In the genomic region with DNA sequence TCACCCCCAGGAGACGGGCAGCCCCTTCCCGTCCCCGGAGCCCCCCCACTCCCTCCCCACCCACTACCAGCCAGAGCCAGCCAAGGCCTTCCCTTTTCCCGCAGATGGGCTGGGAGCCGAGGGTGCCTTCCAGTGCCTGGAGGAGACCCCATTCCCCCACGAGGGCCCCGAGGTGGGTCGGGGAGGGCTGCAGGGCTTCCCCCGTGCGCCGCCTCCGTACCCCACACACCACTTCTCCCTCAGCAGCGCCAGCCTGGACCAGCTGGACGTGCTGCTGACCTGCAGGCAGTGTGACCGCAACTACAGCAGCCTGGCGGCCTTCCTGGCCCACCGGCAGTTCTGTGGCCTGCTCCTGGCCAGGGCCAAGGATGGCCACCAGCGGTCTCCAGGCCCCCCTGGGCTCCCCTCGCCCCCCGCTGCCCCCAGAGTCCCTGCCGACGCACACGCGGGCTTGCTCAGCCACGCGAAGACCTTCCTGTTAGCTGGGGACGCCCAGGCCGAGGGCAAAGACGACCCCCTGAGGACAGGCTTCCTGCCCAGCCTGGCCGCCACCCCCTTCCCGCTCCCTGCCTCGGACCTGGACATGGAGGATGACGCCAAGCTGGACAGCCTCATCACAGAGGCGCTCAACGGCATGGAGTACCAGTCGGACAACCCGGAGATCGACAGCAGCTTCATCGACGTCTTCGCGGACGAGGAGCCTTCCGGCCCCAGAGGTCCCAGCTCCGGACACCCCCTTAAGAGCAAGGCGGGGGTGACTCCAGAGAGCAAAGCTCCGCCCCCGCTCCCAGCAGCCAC, we compare ENCODE assay signal across 12 cellular contexts. TPM values are rescaled to one million over a fixed set of nuclear protein-coding genes. Genes with fewer than 3 reads are reported as not detected.
DNase-seq lines count a peak whose midpoint lies in the region; ATAC-seq and TF ChIP-seq lines count a peak whose summit lies in the region.
"Had no signal": no experiment of that assay in that cellular context is flagged by ENCODE, and none has a peak within 500 bp of the region (broad histone marks: within the 10 kb centered on the region; RNA-seq: fewer than 3 reads in every experiment).

No MANE protein-coding gene starts in this region.

- TF ChIP-seq RAD21 in SK-N-SH (IDR thresholded peaks at IDR 0.05; ENCODE audit: low read length), result no peak

- H2AFZ ChIP-seq in SK-N-SH (ENCODE audit: low read depth), result no peak overlapping the region

- intact Hi-C loops in activated CD4-positive, alpha-beta T cell treated with anti-CD3 and anti-CD28 coated beads, Interleukin-2, amount 10 ng/mL, durations not matched to agents 24 days and 14 days (cut with micrococcal nuclease), result loop anchor here (10.0 kb wide), 1 partner anchor 655 kb away; no protein-coding TSS in a partner anchor
- intact Hi-C loops in activated T-helper 2 cell treated with anti-CD3 and anti-CD28 coated beads, Interferon-gamma antibody, Interleukin-2, Interleukin-4, amounts not matched to agents 10 μg/mL and 5 μg/mL and 100 μg/mL, durations not matched to agents 14 hours and 24 hours and 36 hours (cut with micrococcal nuclease), result loop anchor here (10.0 kb wide), 2 partner anchors 235 to 655 kb away; no protein-coding TSS in a partner anchor
- intact Hi-C loops in right lobe of liver (cut with DNase I), result no loop called here

- TF ChIP-seq POLR2A in right lobe of liver (IDR thresholded peaks at IDR 0.05), result no peak

- H3K27ac ChIP-seq in right lobe of liver, result peak overlapping the region in 2 of 3 donors; percentile 54 to 57
- peak overlapping the region; percentile 21 for H3K27ac ChIP-seq in substantia nigra (ENCODE audit: low read depth, low read length, poor library complexity, severe bottlenecking)
- H3K27ac ChIP-seq in SK-N-SH (ENCODE audit: low read depth in 2 of 2, low read length in 1 of 2), result no peak overlapping the region

- POLR2A ChIA-PET in SK-N-SH (lab: Yijun Ruan, JAX), result no interaction called here

- TF ChIP-seq CTCF in right lobe of liver (IDR thresholded peaks at IDR 0.05), result no peak
- no peak for TF ChIP-seq CTCF in SK-N-SH (IDR thresholded peaks at IDR 0.05)

- no peaks in the 10 kb centered on the region for H3K27me3 ChIP-seq in right lobe of liver
- no peaks in the 10 kb centered on the region for H3K27me3 ChIP-seq in SK-N-SH (ENCODE audit: insufficient read depth)

- no peaks in the 10 kb centered on the region for H3K36me3 ChIP-seq in right lobe of liver
- H3K36me3 ChIP-seq in SK-N-SH (replicated peaks in 1 of 2; ENCODE audit: control insufficient read depth in 1 of 2, insufficient read depth in 2 of 2, low read length in 1 of 2), result no peaks in the 10 kb centered on the region

- H3K9me2 ChIP-seq in SK-N-SH, result no peaks in the 10 kb centered on the region

- H3K4me3 Mint-ChIP-seq in activated CD4-positive, alpha-beta T cell treated with anti-CD3 and anti-CD28 coated beads, Interleukin-2, amount 10 ng/mL, durations not matched to agents 24 days and 14 days, result peak overlapping the region; percentile 68
- peak overlapping the region; percentile 57 for H3K4me3 Mint-ChIP-seq in activated T-helper 2 cell treated with anti-CD3 and anti-CD28 coated beads, Interferon-gamma antibody, Interleukin-2, Interleukin-4, amounts not matched to agents 10 μg/mL and 5 μg/mL and 100 μg/mL, durations not matched to agents 14 hours and 24 hours and 36 hours (ENCODE audit: low read depth)

- H3K9me3 Mint-ChIP-seq in activated CD4-positive, alpha-beta T cell treated with anti-CD3 and anti-CD28 coated beads, Interleukin-2, amount 10 ng/mL, durations not matched to agents 24 days and 14 days, result no peaks in the 10 kb centered on the region
- H3K9me3 Mint-ChIP-seq in activated T-helper 2 cell treated with anti-CD3 and anti-CD28 coated beads, Interferon-gamma antibody, Interleukin-2, Interleukin-4, amounts not matched to agents 10 μg/mL and 5 μg/mL and 100 μg/mL, durations not matched to agents 14 hours and 24 hours and 36 hours, result no peaks in the 10 kb centered on the region

- 44% methylated on average over 9 of the region's 48 CpGs for WGBS in right lobe of liver (ENCODE audit: insufficient coverage, low coverage, low lambda C conversion rate, missing lambda C conversion rate)
- 86% methylated on average over 35 of the region's 48 CpGs for WGBS in SK-N-SH (ENCODE audit: low lambda C conversion rate)

- H4K20me1 ChIP-seq in SK-N-SH (ENCODE audit: insufficient read depth), result no peaks in the 10 kb centered on the region

- DNase-seq in activated CD4-positive, alpha-beta T cell treated with anti-CD3 and anti-CD28 coated beads, Interleukin-2, amount 10 ng/mL, durations not matched to agents 24 days and 14 days, result no peak
- no peak for DNase-seq in activated CD4-positive, alpha-beta T cell treated with anti-CD3 and anti-CD28 coated beads, Interleukin-2, amount 50 U/mL, for 4 hours
- DNase-seq in activated T-helper 2 cell treated with anti-CD3 and anti-CD28 coated beads, Interferon-gamma antibody, Interleukin-2, Interleukin-4, amounts not matched to agents 10 μg/mL and 5 μg/mL and 100 μg/mL, durations not matched to agents 14 hours and 24 hours and 36 hours (ENCODE audit: low spot score), result no peak
- DNase-seq in right lobe of liver (no peak), substantia nigra (lab: John Stamatoyannopoulos, UW) (peak in 8 of 49 donors; percentile 22 to 59 (median 30)), SK-N-SH (no peak)
- no peak for DNase-seq in activated CD4-positive, CD25-positive, alpha-beta regulatory T cell (lab: John Stamatoyannopoulos, UW)
- DNase-seq: kidney glomerular epithelial cell, SW 1271 had no signal

- H3K4me1 Mint-ChIP-seq in activated CD4-positive, alpha-beta T cell treated with anti-CD3 and anti-CD28 coated beads, Interleukin-2, amount 10 ng/mL, durations not matched to agents 24 days and 14 days, result peaks cover 2% of the 10 kb centered on the region
- H3K4me1 Mint-ChIP-seq in activated T-helper 2 cell treated with anti-CD3 and anti-CD28 coated beads, Interferon-gamma antibody, Interleukin-2, Interleukin-4, amounts not matched to agents 10 μg/mL and 5 μg/mL and 100 μg/mL, durations not matched to agents 14 hours and 24 hours and 36 hours (ENCODE audit: low read depth), result no peaks in the 10 kb centered on the region

- H3K36me3 Mint-ChIP-seq in activated CD4-positive, alpha-beta T cell treated with anti-CD3 and anti-CD28 coated beads, Interleukin-2, amount 10 ng/mL, durations not matched to agents 24 days and 14 days (ENCODE audit: low read depth), result no peaks in the 10 kb centered on the region
- H3K36me3 Mint-ChIP-seq in activated T-helper 2 cell treated with anti-CD3 and anti-CD28 coated beads, Interferon-gamma antibody, Interleukin-2, Interleukin-4, amounts not matched to agents 10 μg/mL and 5 μg/mL and 100 μg/mL, durations not matched to agents 14 hours and 24 hours and 36 hours (ENCODE audit: low read depth), result no peaks in the 10 kb centered on the region

- no peaks in the 10 kb centered on the region for H3K4me1 ChIP-seq in right lobe of liver
- no peaks in the 10 kb centered on the region; a peak in 1 of 4 replicates for H3K4me1 ChIP-seq in SK-N-SH (ENCODE audit: control insufficient read depth in 1 of 2, insufficient read depth in 2 of 2, low read depth in 1 of 2, low read length in 1 of 2)
- H3K4me1 ChIP-seq: A549 had no signal

- H3K9me3 ChIP-seq in right lobe of liver, result no peaks in the 10 kb centered on the region
- H3K9me3 ChIP-seq in SK-N-SH, result no peaks in the 10 kb centered on the region
- H3K9me3 ChIP-seq: A549 had no signal

- TF ChIP-seq EP300 in SK-N-SH (IDR thresholded peaks at IDR 0.05; ENCODE audit: borderline replicate concordance in 1 of 2, low read depth in 1 of 2, low read length in 1 of 2), result no peak

- H3K27me3 Mint-ChIP-seq in activated CD4-positive, alpha-beta T cell treated with anti-CD3 and anti-CD28 coated beads, Interleukin-2, amount 10 ng/mL, durations not matched to agents 24 days and 14 days, result peaks cover 15% of the 10 kb centered on the region
- peaks cover 17% of the 10 kb centered on the region for H3K27me3 Mint-ChIP-seq in activated T-helper 2 cell treated with anti-CD3 and anti-CD28 coated beads, Interferon-gamma antibody, Interleukin-2, Interleukin-4, amounts not matched to agents 10 μg/mL and 5 μg/mL and 100 μg/mL, durations not matched to agents 14 hours and 24 hours and 36 hours (ENCODE audit: low read depth)

- H3K27ac Mint-ChIP-seq in activated CD4-positive, alpha-beta T cell treated with anti-CD3 and anti-CD28 coated beads, Interleukin-2, amount 10 ng/mL, durations not matched to agents 24 days and 14 days, result peak overlapping the region; percentile 25
- no peak overlapping the region for H3K27ac Mint-ChIP-seq in activated T-helper 2 cell treated with anti-CD3 and anti-CD28 coated beads, Interferon-gamma antibody, Interleukin-2, Interleukin-4, amounts not matched to agents 10 μg/mL and 5 μg/mL and 100 μg/mL, durations not matched to agents 14 hours and 24 hours and 36 hours

- ATAC-seq in right lobe of liver (no peak), HG02588 (IDR thresholded peaks at IDR 0.05; ENCODE audit: unreplicated experiment) (no peak)
- ATAC-seq: A549 had no signal

- H3K4me2 ChIP-seq in SK-N-SH, result no peak overlapping the region
- H3K4me2 ChIP-seq: A549, smooth muscle cell had no signal

- no peaks in the 10 kb centered on the region for H3K79me2 ChIP-seq in SK-N-SH (ENCODE audit: insufficient read depth)

- H3F3A ChIP-seq in SK-N-SH (replicated peaks; ENCODE audit: insufficient read depth), result no peaks in the 10 kb centered on the region

- CTCF ChIA-PET in SK-N-SH (lab: Yijun Ruan, JAX), result interaction anchor here (1.0 to 3.4 kb wide), 3 partner anchors 8 to 23 kb away, joined by 3 to 37 read pairs (median 3); no protein-coding TSS in a partner anchor

- H3K9ac ChIP-seq in SK-N-SH, result no peak overlapping the region

- peak overlapping the region; percentile 26 to 46 (median 33) for H3K4me3 ChIP-seq in right lobe of liver
- no peak overlapping the region for H3K4me3 ChIP-seq in SK-N-SH (ENCODE audit: low read depth in 2 of 2, low read length in 1 of 2)
- H3K4me3 ChIP-seq: A549, smooth muscle cell had no signal

RNA-seq across cellular contexts. Expression of a gene that starts 23.5 kb away (rescaled TPM):
- 17.9 and 19.3 TPM in 2 replicates for total RNA-seq in activated CD4-positive, alpha-beta T cell treated with anti-CD3 and anti-CD28 coated beads, Interleukin-2, amount 10 ng/mL, durations not matched to agents 24 days and 14 days
- 12.9 and 14.5 TPM in 2 replicates for total RNA-seq in activated T-helper 2 cell treated with anti-CD3 and anti-CD28 coated beads, Interferon-gamma antibody, Interleukin-2, Interleukin-4, amounts not matched to agents 10 μg/mL and 5 μg/mL and 100 μg/mL, durations not matched to agents 14 hours and 24 hours and 36 hours
- total RNA-seq in right lobe of liver, result 10 to 100 TPM in 2 of 6 experiments, 1 to 10 TPM in 4; 3.8 to 15.5 (median 8.3) TPM
- polyA plus RNA-seq in SK-N-SH (2012; rRNA removed), result 0.54 and 1.2 TPM in 2 replicates
- polyA plus RNA-seq in SK-N-SH (2012; cell fraction: cytosol; rRNA removed), result 0.54 and 1.0 TPM in 2 replicates
- 3.8 and 5.6 TPM in 2 replicates for polyA plus RNA-seq in SK-N-SH (2012; cell fraction: nucleus; rRNA removed)

RNA-seq across cellular contexts. Expression of a gene that starts 46.8 kb away (rescaled TPM):
- total RNA-seq in activated CD4-positive, alpha-beta T cell treated with anti-CD3 and anti-CD28 coated beads, Interleukin-2, amount 10 ng/mL, durations not matched to agents 24 days and 14 days, result 0.57 and 0.63 TPM in 2 replicates
- 0.59 and 0.67 TPM in 2 replicates for total RNA-seq in activated T-helper 2 cell treated with anti-CD3 and anti-CD28 coated beads, Interferon-gamma antibody, Interleukin-2, Interleukin-4, amounts not matched to agents 10 μg/mL and 5 μg/mL and 100 μg/mL, durations not matched to agents 14 hours and 24 hours and 36 hours
- 1 to 10 TPM in 2 of 6 experiments, under 1 TPM in 4; 0.22 to 1.3 (median 0.37) TPM for total RNA-seq in right lobe of liver
- polyA plus RNA-seq in SK-N-SH (2012; rRNA removed), result 0.24 and 0.56 TPM in 2 replicates
- 0.19 and 0.34 TPM in 2 replicates for polyA plus RNA-seq in SK-N-SH (2012; cell fraction: cytosol; rRNA removed)
- 1.3 and 1.7 TPM in 2 replicates for polyA plus RNA-seq in SK-N-SH (2012; cell fraction: nucleus; rRNA removed)

Comparison
In these comparisons a context has a peak if more than half of its experiments do, and no peak if none do; other contexts are left out.
1. H3K27ac ChIP-seq: peak in right lobe of liver (2 of 3) and substantia nigra (single experiment); none in SK-N-SH (0 of 2).
2. H3K4me3 ChIP-seq: peak in right lobe of liver (3 of 3); none in SK-N-SH (0 of 2).
3. intact Hi-C loops: an anchor here in activated CD4-positive, alpha-beta T cell treated with anti-CD3 and anti-CD28 coated beads, Interleukin-2, amount 10 ng/mL, durations not matched to agents 24 days and 14 days (10.0 kb wide) and activated T-helper 2 cell treated with anti-CD3 and anti-CD28 coated beads, Interferon-gamma antibody, Interleukin-2, Interleukin-4, amounts not matched to agents 10 μg/mL and 5 μg/mL and 100 μg/mL, durations not matched to agents 14 hours and 24 hours and 36 hours (10.0 kb wide); none called in right lobe of liver.